Comparison of ENCODE assay signal across 1 cellular context in genomic region chr13:51583469-51583874, GRCh38.
TF ChIP-seq lines count a peak whose summit lies in the region.

No MANE protein-coding gene starts in this region.

TF ChIP-seq in HepG2, 621 proteins besides CTCF, POLR2A, EP300 and RAD21 (continued from another document and continues in another):
- TF ChIP-seq ZBTB43 (CRISPR knock-in tag; conservative IDR thresholded peaks at IDR 0.05) (no peak), GLI4 (CRISPR knock-in tag; IDR thresholded peaks at IDR 0.05; ENCODE audit: borderline replicate concordance) (0 out of 2 replicates have a peak, but pooled peaks have one; percentile 60), POGK (CRISPR knock-in tag; conservative IDR thresholded peaks at IDR 0.05) (no peak), ATM (IDR thresholded peaks at IDR 0.05; ENCODE audit: borderline replicate concordance) (no peak), THAP11 (CRISPR knock-in tag; IDR thresholded peaks at IDR 0.05) (no peak), SMC3 (IDR thresholded peaks at IDR 0.05; ENCODE audit: low read length) (no peak), ZNF572 (CRISPR knock-in tag; IDR thresholded peaks at IDR 0.05) (0 out of 2 replicates have a peak, but pooled peaks have one; percentile 38), ZNF883 (CRISPR knock-in tag; IDR thresholded peaks at IDR 0.05; ENCODE audit: not compliant biosample characterization) (no peak), SRY (CRISPR knock-in tag; IDR thresholded peaks at IDR 0.05) (no peak), ZNF83 (CRISPR knock-in tag; IDR thresholded peaks at IDR 0.05; ENCODE audit: borderline replicate concordance) (no peak), MED13 (CRISPR knock-in tag; IDR thresholded peaks at IDR 0.05) (no peak), KDM6A (CRISPR knock-in tag; IDR thresholded peaks at IDR 0.05; ENCODE audit: low read depth) (no peak), XRCC5 (optimal IDR thresholded peaks at IDR 0.05; ENCODE audit: low read length) (no peak), BRF2 (CRISPR knock-in tag; IDR thresholded peaks at IDR 0.05) (no peak), ZNF20 (CRISPR knock-in tag; IDR thresholded peaks at IDR 0.05) (no peak), RFXANK (CRISPR knock-in tag; IDR thresholded peaks at IDR 0.05) (no peak), ZNF850 (CRISPR knock-in tag; conservative IDR thresholded peaks at IDR 0.05) (no peak), IRF1 (CRISPR knock-in tag; IDR thresholded peaks at IDR 0.05; ENCODE audit: low read depth) (no peak), CAMTA2 (CRISPR knock-in tag; IDR thresholded peaks at IDR 0.05; ENCODE audit: borderline replicate concordance) (no peak), IKZF1 (IDR thresholded peaks at IDR 0.05) (no peak), CEBPZ (IDR thresholded peaks at IDR 0.05; ENCODE audit: low read length) (no peak), TRAFD1 (CRISPR knock-in tag; IDR thresholded peaks at IDR 0.05; ENCODE audit: borderline replicate concordance) (no peak), ZNF589 (CRISPR knock-in tag; conservative IDR thresholded peaks at IDR 0.05) (no peak), HIVEP1 (CRISPR knock-in tag; IDR thresholded peaks at IDR 0.05) (no peak), ZNF180 (CRISPR knock-in tag; IDR thresholded peaks at IDR 0.05; ENCODE audit: borderline replicate concordance, low read depth) (no peak), ZFY (CRISPR knock-in tag; IDR thresholded peaks at IDR 0.05) (no peak), ZNF253 (CRISPR knock-in tag; IDR thresholded peaks at IDR 0.05; ENCODE audit: borderline replicate concordance) (no peak), ZNF18 (CRISPR knock-in tag; IDR thresholded peaks at IDR 0.05; ENCODE audit: insufficient replicate concordance) (peak; percentile 3), ZNF260 (CRISPR knock-in tag; IDR thresholded peaks at IDR 0.05; ENCODE audit: borderline replicate concordance, low read depth) (no peak), HDAC1 (CRISPR knock-in tag; IDR thresholded peaks at IDR 0.05) (peak; percentile 62), PBX3 (CRISPR knock-in tag; IDR thresholded peaks at IDR 0.05; ENCODE audit: borderline replicate concordance) (no peak), PHF8 (CRISPR knock-in tag; IDR thresholded peaks at IDR 0.05) (peak; percentile 54), NCOR1 (IDR thresholded peaks at IDR 0.05; ENCODE audit: borderline replicate concordance, low read length) (0 out of 2 replicates have a peak, but pooled peaks have one; percentile 48), GABPA (IDR thresholded peaks at IDR 0.05; ENCODE audit: low read depth, low read length) (no peak), GABPA (CRISPR knock-in tag; IDR thresholded peaks at IDR 0.05; ENCODE audit: low read depth) (no peak), ELF1 (CRISPR knock-in tag; IDR thresholded peaks at IDR 0.05) (no peak), ZNF275 (CRISPR knock-in tag; IDR thresholded peaks at IDR 0.05; ENCODE audit: borderline replicate concordance) (no peak; the same call in 1 of the 2 replicates), KMT2A (CRISPR knock-in tag; IDR thresholded peaks at IDR 0.05) (no peak), SKI (IDR thresholded peaks at IDR 0.05; ENCODE audit: partially characterized antibody) (no peak), ZNF775 (CRISPR knock-in tag; IDR thresholded peaks at IDR 0.05; ENCODE audit: borderline replicate concordance) (no peak), ZNF713 (CRISPR knock-in tag; IDR thresholded peaks at IDR 0.05) (no peak; the same call in 1 of the 2 replicates), ZNF564 (CRISPR knock-in tag; IDR thresholded peaks at IDR 0.05) (no peak), SP4 (CRISPR knock-in tag; IDR thresholded peaks at IDR 0.05) (no peak), ZNF33B (CRISPR knock-in tag; IDR thresholded peaks at IDR 0.05) (no peak), ZSCAN20 (CRISPR knock-in tag; IDR thresholded peaks at IDR 0.05; ENCODE audit: borderline replicate concordance) (no peak), ZNF329 (CRISPR knock-in tag; IDR thresholded peaks at IDR 0.05; ENCODE audit: low read depth) (0 out of 2 replicates have a peak, but pooled peaks have one; percentile 23), ATF1 (CRISPR knock-in tag; IDR thresholded peaks at IDR 0.05) (no peak), HNF4G (IDR thresholded peaks at IDR 0.05; ENCODE audit: borderline replicate concordance, low read depth, low read length) (no peak), HNF4G (CRISPR knock-in tag; IDR thresholded peaks at IDR 0.05; ENCODE audit: borderline replicate concordance, low read depth) (no peak), POGZ (CRISPR knock-in tag; IDR thresholded peaks at IDR 0.05) (no peak), FOXP1 (IDR thresholded peaks at IDR 0.05) (no peak), FOXP1 (CRISPR knock-in tag; IDR thresholded peaks at IDR 0.05) (no peak), ZNF770 (CRISPR knock-in tag; IDR thresholded peaks at IDR 0.05) (no peak), SMAD9 (CRISPR knock-in tag; IDR thresholded peaks at IDR 0.05) (no peak), CHD2 (IDR thresholded peaks at IDR 0.05; ENCODE audit: low read depth, low read length) (no peak), ZNF354B (CRISPR knock-in tag; IDR thresholded peaks at IDR 0.05) (no peak), HNRNPH1 (optimal IDR thresholded peaks at IDR 0.05; ENCODE audit: low read depth, low read length) (no peak)
